ENCODE assay signal across 18 cellular contexts in the genomic region with DNA sequence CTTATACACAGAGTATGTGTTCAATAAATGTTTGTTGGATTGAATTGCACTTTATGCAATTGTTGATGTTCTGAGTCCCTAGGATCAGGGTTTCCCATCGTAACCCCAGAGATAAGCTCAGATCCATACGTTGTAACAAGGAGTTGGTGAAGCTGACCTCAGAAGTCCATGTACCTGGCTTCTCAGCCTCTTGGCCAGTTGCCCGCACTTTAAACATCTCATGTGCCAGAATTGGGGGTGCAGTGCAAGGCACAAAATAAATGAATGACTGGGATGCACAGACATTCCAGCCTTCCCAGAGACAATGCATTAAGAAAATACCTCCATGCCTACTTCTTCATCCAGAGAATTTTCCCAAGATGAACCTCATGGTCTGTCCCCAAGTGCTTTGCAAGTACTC. TPM values are rescaled to one million over a fixed set of nuclear protein-coding genes. Genes with fewer than 3 reads are reported as not detected.
"Had no signal": no experiment of that assay in that cellular context is flagged by ENCODE, and none has a peak within 500 bp of the region (broad histone marks: within the 10 kb centered on the region; RNA-seq: fewer than 3 reads in every experiment).

No MANE protein-coding gene starts in this region.

- H3K9me3 ChIP-seq: left ventricle myocardium inferior, right atrium auricular region, suprapubic skin, upper lobe of left lung had no signal

- H2AFZ ChIP-seq: hepatocyte had no signal

- ATAC-seq: activated T-cell treated with anti-CD3 and anti-CD28 coated beads, Interleukin-2, amount 50 U/mL, for 72 hours had no signal

- H3K4me3 Mint-ChIP-seq: activated CD4-positive, alpha-beta T cell treated with anti-CD3 and anti-CD28 coated beads, Interleukin-2, amount 10 ng/mL, durations not matched to agents 24 days and 14 days; activated naive CD8-positive, alpha-beta T cell; activated T-cell treated with anti-CD3 and anti-CD28 coated beads, Interleukin-2, amount 50 U/mL, for 72 hours; memory B cell; T-helper 2 cell treated with Interferon-gamma antibody and Interleukin-4, amounts not matched to agents 5 μg/mL and 100 μg/mL, for 36 hours had no signal

- H3K9me3 Mint-ChIP-seq: activated CD4-positive, alpha-beta T cell treated with anti-CD3 and anti-CD28 coated beads, Interleukin-2, amount 10 ng/mL, durations not matched to agents 24 days and 14 days; activated T-cell treated with anti-CD3 and anti-CD28 coated beads, Interleukin-2, amount 50 U/mL, for 72 hours; memory B cell; nephron; T-helper 2 cell treated with Interferon-gamma antibody and Interleukin-4, amounts not matched to agents 5 μg/mL and 100 μg/mL, for 36 hours had no signal

- H3K36me3 Mint-ChIP-seq: activated naive CD8-positive, alpha-beta T cell; memory B cell had no signal

- H3K4me2 ChIP-seq: hepatocyte had no signal

- H3K27ac Mint-ChIP-seq: activated CD4-positive, alpha-beta T cell treated with anti-CD3 and anti-CD28 coated beads, Interleukin-2, amount 10 ng/mL, durations not matched to agents 24 days and 14 days; activated naive CD8-positive, alpha-beta T cell; activated T-cell treated with anti-CD3 and anti-CD28 coated beads, Interleukin-2, amount 50 U/mL, for 72 hours; memory B cell; progenitor cell of endocrine pancreas; T-helper 2 cell treated with Interferon-gamma antibody and Interleukin-4, amounts not matched to agents 5 μg/mL and 100 μg/mL, for 36 hours had no signal

- H3K36me3 ChIP-seq: left ventricle myocardium inferior, right atrium auricular region, suprapubic skin, upper lobe of left lung had no signal

- H3K27ac ChIP-seq: left ventricle myocardium inferior, right atrium auricular region, skin epidermis, suprapubic skin had no signal

- H3K4me1 ChIP-seq: suprapubic skin had no signal

- H3K27me3 ChIP-seq: hepatocyte, right atrium auricular region, suprapubic skin, upper lobe of left lung had no signal

- DNase-seq: activated CD4-positive, alpha-beta T cell treated with anti-CD3 and anti-CD28 coated beads, Interleukin-2, amount 10 ng/mL, durations not matched to agents 24 days and 14 days; activated CD4-positive, CD25-positive, alpha-beta regulatory T cell; activated CD8-positive, alpha-beta memory T cell treated with anti-CD3 and anti-CD28 coated beads, Interleukin-2, amount 50 U/mL, for 48 hours; activated gamma-delta T cell treated with Interleukin-2 at 50 U/mL for 16 hours; activated T-cell treated with anti-CD3 and anti-CD28 coated beads, Interleukin-2, amount 50 U/mL, for 72 hours; left ventricle myocardium inferior; stimulated activated CD4-positive, alpha-beta T cell treated with anti-CD3 and anti-CD28 coated beads, Interleukin-4, amount 100 ng/mL, for 24 hours; stimulated activated naive CD4-positive, alpha-beta T cell treated with Interleukin-2 at 50 U/mL for 16 hours had no signal

- H3K4me3 ChIP-seq: hepatocyte, left ventricle myocardium inferior, right atrium auricular region, skin epidermis, suprapubic skin, upper lobe of left lung had no signal

- H3K4me1 Mint-ChIP-seq: activated CD4-positive, alpha-beta T cell treated with anti-CD3 and anti-CD28 coated beads, Interleukin-2, amount 10 ng/mL, durations not matched to agents 24 days and 14 days; memory B cell had no signal

RNA-seq across cellular contexts. Expression of a gene that starts 6.1 kb away (rescaled TPM):
- total RNA-seq: activated CD4-positive, alpha-beta T cell treated with anti-CD3 and anti-CD28 coated beads, Interleukin-2, amount 10 ng/mL, durations not matched to agents 24 days and 14 days; activated T-cell treated with anti-CD3 and anti-CD28 coated beads, Interleukin-2, amount 50 U/mL, for 72 hours had no signal
